Comparison of ENCODE assay signal across 10 cellular contexts in the genomic region with DNA sequence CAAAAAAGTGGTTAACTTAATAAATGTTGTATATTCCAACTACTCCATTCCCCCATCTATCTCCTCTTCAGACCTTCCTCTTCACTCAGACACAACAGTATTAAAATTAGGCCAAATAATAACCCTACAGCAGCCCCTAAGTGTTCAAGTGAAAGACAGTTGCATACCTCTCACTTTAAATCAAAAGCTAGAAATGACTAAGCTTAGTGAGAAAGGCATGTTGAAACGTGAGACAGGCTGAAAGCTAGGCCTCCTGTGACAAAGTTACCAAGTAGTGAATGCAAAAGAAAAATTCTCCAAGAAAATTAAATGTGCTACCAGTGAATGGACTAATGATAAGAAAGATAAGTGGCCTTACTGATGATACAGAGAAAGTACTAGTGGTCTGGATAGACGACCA.
DNase-seq lines count a peak whose midpoint lies in the region; ATAC-seq and TF ChIP-seq lines count a peak whose summit lies in the region.
"Had no signal": no experiment of that assay in that cellular context is flagged by ENCODE, and none has a peak within 500 bp of the region (broad histone marks: within the 10 kb centered on the region; RNA-seq: fewer than 3 reads in every experiment).

No MANE protein-coding gene starts in this region.

- H3K4me1 Mint-ChIP-seq in neural progenitor cell = peaks cover 4% of the 10 kb centered on the region

- no peaks in the 10 kb centered on the region for H4K20me1 ChIP-seq in OCI-LY3 (ENCODE audit: insufficient read depth, low read length)
- H4K20me1 ChIP-seq in neural progenitor cell (ENCODE audit: low read depth) = no peaks in the 10 kb centered on the region

- no peaks in the 10 kb centered on the region for H3F3A ChIP-seq in neural progenitor cell (ENCODE audit: low read depth)

- H3K4me2 ChIP-seq in OCI-LY3 (ENCODE audit: low read length) = peak overlapping the region; percentile 69
- peak overlapping the region; percentile 36 for H3K4me2 ChIP-seq in neural progenitor cell

- no peak overlapping the region for H3K4me3 ChIP-seq in HEK293 (ENCODE audit: low read depth, low read length)
- H3K4me3 ChIP-seq in OCI-LY3 (ENCODE audit: low read length) = peak overlapping the region; percentile 22
- no peak overlapping the region for H3K4me3 ChIP-seq in neural progenitor cell
- H3K4me3 ChIP-seq in esophagus muscularis mucosa = no peak overlapping the region

- no peak for TF ChIP-seq EP300 in esophagus muscularis mucosa (IDR thresholded peaks at IDR 0.05)

- H3K27ac ChIP-seq in HEK293 (ENCODE audit: extremely low read depth, low read depth, low read length) (no peak overlapping the region), OCI-LY3 (ENCODE audit: low read length) (peak overlapping the region; percentile 71), neural progenitor cell (peak overlapping the region; percentile 65), esophagus muscularis mucosa (replicated peaks in 1 of 4) (no peak overlapping the region)

- POLR2A ChIA-PET in HEK293 (lab: Yijun Ruan, JAX) = no interaction called here

- H3K27me3 ChIP-seq in OCI-LY3 (ENCODE audit: low read depth, low read length) (no peaks in the 10 kb centered on the region), neural progenitor cell (no peaks in the 10 kb centered on the region), esophagus muscularis mucosa (no peaks in the 10 kb centered on the region)

- TF ChIP-seq POLR2A in esophagus muscularis mucosa (IDR thresholded peaks at IDR 0.05; ENCODE audit: low read depth) = no peak

- peak overlapping the region; percentile 30; the same call in 1 of the 2 replicates for H2AFZ ChIP-seq in OCI-LY3 (ENCODE audit: low read depth, low read length)
- no peak overlapping the region for H2AFZ ChIP-seq in neural progenitor cell (replicated peaks)

- no peak for DNase-seq in neural progenitor cell (ENCODE audit: low spot score)
- DNase-seq in HT-29 (ENCODE audit: low spot score) = no peak
- DNase-seq in LoVo (ENCODE audit: low spot score) = no peak
- DNase-seq in esophagus muscularis mucosa (ENCODE audit: extremely low spot score) = no peak
- DNase-seq: effector CD8-positive, alpha-beta T cell; NCI-H1092 had no signal

- peak; percentile 89 for ATAC-seq in GM19035 (IDR thresholded peaks at IDR 0.05; ENCODE audit: unreplicated experiment)
- no peak for ATAC-seq in HG02970 (IDR thresholded peaks at IDR 0.05; ENCODE audit: low FRiP score, unreplicated experiment)

- CTCF ChIA-PET in HEK293 (lab: Yijun Ruan, JAX) = no interaction called here

- H3K27ac Mint-ChIP-seq in neural progenitor cell = peak overlapping the region; percentile 32

- peak overlapping the region; percentile 42 for H3K9ac ChIP-seq in OCI-LY3 (ENCODE audit: low read length)
- no peak overlapping the region for H3K9ac ChIP-seq in neural progenitor cell

- no peaks in the 10 kb centered on the region for H3K4me1 ChIP-seq in HEK293 (ENCODE audit: control insufficient read depth, insufficient read depth, low read length)
- H3K4me1 ChIP-seq in OCI-LY3 (ENCODE audit: low read length) = peaks cover 20% of the 10 kb centered on the region
- H3K4me1 ChIP-seq in neural progenitor cell = peaks cover 12% of the 10 kb centered on the region
- H3K4me1 ChIP-seq in esophagus muscularis mucosa = no peaks in the 10 kb centered on the region

- intact Hi-C loops in esophagus muscularis mucosa (cut with DNase I) = no loop called here

- H3K79me2 ChIP-seq in OCI-LY3 (ENCODE audit: low read length) = no peaks in the 10 kb centered on the region
- no peaks in the 10 kb centered on the region for H3K79me2 ChIP-seq in neural progenitor cell (ENCODE audit: low read depth)

- H3K9me3 Mint-ChIP-seq in neural progenitor cell = no peaks in the 10 kb centered on the region

- peaks cover 3 to 10% of the 10 kb centered on the region in 2 experiments; a peak in 2 of 3 replicates for H3K36me3 ChIP-seq in HEK293 (ENCODE audit: control insufficient read depth in 2 of 2, insufficient read depth in 1 of 2, low read length in 2 of 2)
- peaks cover 17% of the 10 kb centered on the region for H3K36me3 ChIP-seq in OCI-LY3 (replicated peaks; ENCODE audit: low read depth, low read length)
- H3K36me3 ChIP-seq in neural progenitor cell = peaks cover under 1% of the 10 kb centered on the region
- H3K36me3 ChIP-seq in esophagus muscularis mucosa = peaks cover 0 to 36% (median 21%) of the 10 kb centered on the region in 4 donors

- no peak overlapping the region for H3K4me3 Mint-ChIP-seq in neural progenitor cell

- TF ChIP-seq CTCF in HEK293 (tag by site-specific recombination; IDR thresholded peaks at IDR 0.05) = no peak
- no peak for TF ChIP-seq CTCF in OCI-LY3 (IDR thresholded peaks at IDR 0.05; ENCODE audit: low read depth, low read length)
- no peak for TF ChIP-seq CTCF in neural progenitor cell (IDR thresholded peaks at IDR 0.05)
- TF ChIP-seq CTCF in esophagus muscularis mucosa (IDR thresholded peaks at IDR 0.05) = no peak

- WGBS in esophagus muscularis mucosa = 72% methylated on average over 2 of the region's 2 CpGs

- no peaks in the 10 kb centered on the region for H3K27me3 Mint-ChIP-seq in neural progenitor cell (ENCODE audit: insufficient read depth, low read depth)

- H3K9me3 ChIP-seq in HEK293 (ENCODE audit: control insufficient read depth, insufficient read depth, low read depth, low read length) = no peaks in the 10 kb centered on the region
- no peaks in the 10 kb centered on the region for H3K9me3 ChIP-seq in OCI-LY3 (ENCODE audit: insufficient read depth, low read length)
- no peaks in the 10 kb centered on the region for H3K9me3 ChIP-seq in neural progenitor cell (ENCODE audit: low read depth)
- no peaks in the 10 kb centered on the region for H3K9me3 ChIP-seq in esophagus muscularis mucosa

- peaks cover 8% of the 10 kb centered on the region for H3K36me3 Mint-ChIP-seq in neural progenitor cell

TF ChIP-seq in HEK293, 187 proteins besides CTCF, POLR2A, EP300 and RAD21:
- TF ChIP-seq ZNF701 (tag by site-specific recombination; IDR thresholded peaks at IDR 0.05) (no peak), PRDM1 (tag by site-specific recombination; IDR thresholded peaks at IDR 0.05) (peak; percentile 64; the same call in 1 of the 2 replicates)

Comparison
In these comparisons a context has a peak if more than half of its experiments do, and no peak if none do; other contexts are left out.
1. H3K27ac ChIP-seq: peak in OCI-LY3 (single experiment) and neural progenitor cell (single experiment); none in HEK293 (single experiment) and esophagus muscularis mucosa (0 of 4).